ENCODE assay signal across 8 cellular contexts in genomic region chrX:74537011-74537390, GRCh38.
DNase-seq lines count a peak whose midpoint lies in the region; ATAC-seq and TF ChIP-seq lines count a peak whose summit lies in the region.

No MANE protein-coding gene starts in this region.

- peak overlapping the region; percentile 83 for H3K4me3 Mint-ChIP-seq in HFFc6
- H3K4me3 Mint-ChIP-seq in activated CD8-positive, alpha-beta T cell treated with anti-CD3 and anti-CD28 coated beads for 36 hours = peak overlapping the region; percentile 69

- H3K9me3 Mint-ChIP-seq in HFFc6 = no peaks in the 10 kb centered on the region
- H3K9me3 Mint-ChIP-seq in activated CD8-positive, alpha-beta T cell treated with anti-CD3 and anti-CD28 coated beads for 36 hours = no peaks in the 10 kb centered on the region

- peaks cover 5% of the 10 kb centered on the region for H3K27me3 Mint-ChIP-seq in HFFc6 (ENCODE audit: insufficient read depth)
- no peaks in the 10 kb centered on the region for H3K27me3 Mint-ChIP-seq in activated CD8-positive, alpha-beta T cell treated with anti-CD3 and anti-CD28 coated beads for 36 hours

- TF ChIP-seq CTCF in HFFc6 (IDR thresholded peaks at IDR 0.05) = no peak
- TF ChIP-seq CTCF in activated CD8-positive, alpha-beta T cell treated with anti-CD3 and anti-CD28 coated beads for 36 hours (IDR thresholded peaks at IDR 0.05) = no peak
- TF ChIP-seq CTCF in left ventricle myocardium inferior (IDR thresholded peaks at IDR 0.05; ENCODE audit: borderline replicate concordance) = no peak
- TF ChIP-seq CTCF in smooth muscle cell (IDR thresholded peaks at IDR 0.05; ENCODE audit: borderline replicate concordance, insufficient read depth, poor library complexity, severe bottlenecking) = no peak

- H3K27ac ChIP-seq in left ventricle myocardium inferior (replicated peaks) (peak overlapping the region; percentile 91), smooth muscle cell (ENCODE audit: low read depth) (peak overlapping the region; percentile 78)

- no peaks in the 10 kb centered on the region for H4K20me1 ChIP-seq in smooth muscle cell (ENCODE audit: low read depth)

- no peaks in the 10 kb centered on the region for H3F3A ChIP-seq in smooth muscle cell (ENCODE audit: low read depth)

- H3K4me3 ChIP-seq in left ventricle myocardium inferior (peak overlapping the region; percentile 68), smooth muscle cell (peak overlapping the region; percentile 51)

- H3K4me1 Mint-ChIP-seq in HFFc6 (ENCODE audit: low read depth) = peaks cover 33% of the 10 kb centered on the region
- peaks cover 23% of the 10 kb centered on the region for H3K4me1 Mint-ChIP-seq in activated CD8-positive, alpha-beta T cell treated with anti-CD3 and anti-CD28 coated beads for 36 hours (ENCODE audit: low read depth)

- no peak for ATAC-seq in activated CD8-positive, alpha-beta T cell treated with anti-CD3 and anti-CD28 coated beads for 36 hours
- ATAC-seq in HG03097 (IDR thresholded peaks at IDR 0.05; ENCODE audit: low FRiP score, unreplicated experiment) (no peak), GM21526 (IDR thresholded peaks at IDR 0.05; ENCODE audit: low FRiP score, unreplicated experiment) (no peak)

- no peak overlapping the region for H2AFZ ChIP-seq in smooth muscle cell (ENCODE audit: low read depth)

- H3K4me2 ChIP-seq in smooth muscle cell = peak overlapping the region; percentile 84

- H3K4me1 ChIP-seq in left ventricle myocardium inferior (peaks cover 15% of the 10 kb centered on the region), smooth muscle cell (ENCODE audit: low read depth) (peaks cover 3% of the 10 kb centered on the region)

- H3K36me3 Mint-ChIP-seq in HFFc6 (ENCODE audit: low read depth) = peaks cover 4% of the 10 kb centered on the region; the same call in 1 of the 2 replicates
- no peaks in the 10 kb centered on the region for H3K36me3 Mint-ChIP-seq in activated CD8-positive, alpha-beta T cell treated with anti-CD3 and anti-CD28 coated beads for 36 hours (ENCODE audit: low read depth)

- no peak overlapping the region for H3K9ac ChIP-seq in smooth muscle cell (ENCODE audit: low read depth)

- POLR2A ChIA-PET in activated CD8-positive, alpha-beta T cell treated with anti-CD3 and anti-CD28 coated beads for 36 hours (lab: Charles Lee) = no interaction called here

- DNase-seq in HFFc6 (peak; percentile 9), left ventricle myocardium inferior (peak; percentile 16), smooth muscle cell (lab: John Stamatoyannopoulos, UW; ENCODE audit: unreplicated experiment) (no peak), NCI-H1930 (lab: John Stamatoyannopoulos, UW) (no peak)
- DNase-seq in activated CD8-positive, alpha-beta T cell treated with anti-CD3 and anti-CD28 coated beads for 36 hours = no peak
- DNase-seq in stimulated activated CD4-positive, alpha-beta T cell treated with anti-CD3 and anti-CD28 coated beads, Interleukin-2, amount 100 ng/mL, for 48 hours = no peak

- H3K36me3 ChIP-seq in left ventricle myocardium inferior (no peaks in the 10 kb centered on the region), smooth muscle cell (ENCODE audit: low read depth) (no peaks in the 10 kb centered on the region)

- WGBS in smooth muscle cell (ENCODE audit: low lambda C conversion rate) = 55% methylated on average over 10 of the region's 10 CpGs

- intact Hi-C loops in activated CD8-positive, alpha-beta T cell treated with anti-CD3 and anti-CD28 coated beads for 36 hours (cut with micrococcal nuclease) = no loop called here
- intact Hi-C loops in left ventricle myocardium inferior (cut with micrococcal nuclease) = no loop called here

- H3K79me2 ChIP-seq in smooth muscle cell (ENCODE audit: low read depth) = no peaks in the 10 kb centered on the region

- peak overlapping the region; percentile 86 for H3K27ac Mint-ChIP-seq in HFFc6
- peak overlapping the region; percentile 50 for H3K27ac Mint-ChIP-seq in activated CD8-positive, alpha-beta T cell treated with anti-CD3 and anti-CD28 coated beads for 36 hours

- no peaks in the 10 kb centered on the region for H3K27me3 ChIP-seq in left ventricle myocardium inferior (ENCODE audit: low read depth)
- no peaks in the 10 kb centered on the region for H3K27me3 ChIP-seq in smooth muscle cell (ENCODE audit: low read depth)

- CTCF ChIA-PET in activated CD8-positive, alpha-beta T cell treated with anti-CD3 and anti-CD28 coated beads for 36 hours (lab: Charles Lee) = interaction anchor here (0.8 kb wide), 1 partner anchor 295 kb away, joined by 3 read pairs; no protein-coding TSS in a partner anchor

- H3K9me3 ChIP-seq in left ventricle myocardium inferior (replicated peaks) = no peaks in the 10 kb centered on the region
- no peaks in the 10 kb centered on the region for H3K9me3 ChIP-seq in smooth muscle cell (replicated peaks; ENCODE audit: low read depth)

Comparison
In these comparisons a context has a peak if more than half of its experiments do, and no peak if none do; other contexts are left out.
1. DNase-seq: peak in HFFc6 (single experiment) and left ventricle myocardium inferior (single experiment); none in activated CD8-positive, alpha-beta T cell treated with anti-CD3 and anti-CD28 coated beads for 36 hours (single experiment), smooth muscle cell (single experiment), stimulated activated CD4-positive, alpha-beta T cell treated with anti-CD3 and anti-CD28 coated beads, Interleukin-2, amount 100 ng/mL, for 48 hours (0 of 2) and NCI-H1930 (0 of 2).